In the genomic region with DNA sequence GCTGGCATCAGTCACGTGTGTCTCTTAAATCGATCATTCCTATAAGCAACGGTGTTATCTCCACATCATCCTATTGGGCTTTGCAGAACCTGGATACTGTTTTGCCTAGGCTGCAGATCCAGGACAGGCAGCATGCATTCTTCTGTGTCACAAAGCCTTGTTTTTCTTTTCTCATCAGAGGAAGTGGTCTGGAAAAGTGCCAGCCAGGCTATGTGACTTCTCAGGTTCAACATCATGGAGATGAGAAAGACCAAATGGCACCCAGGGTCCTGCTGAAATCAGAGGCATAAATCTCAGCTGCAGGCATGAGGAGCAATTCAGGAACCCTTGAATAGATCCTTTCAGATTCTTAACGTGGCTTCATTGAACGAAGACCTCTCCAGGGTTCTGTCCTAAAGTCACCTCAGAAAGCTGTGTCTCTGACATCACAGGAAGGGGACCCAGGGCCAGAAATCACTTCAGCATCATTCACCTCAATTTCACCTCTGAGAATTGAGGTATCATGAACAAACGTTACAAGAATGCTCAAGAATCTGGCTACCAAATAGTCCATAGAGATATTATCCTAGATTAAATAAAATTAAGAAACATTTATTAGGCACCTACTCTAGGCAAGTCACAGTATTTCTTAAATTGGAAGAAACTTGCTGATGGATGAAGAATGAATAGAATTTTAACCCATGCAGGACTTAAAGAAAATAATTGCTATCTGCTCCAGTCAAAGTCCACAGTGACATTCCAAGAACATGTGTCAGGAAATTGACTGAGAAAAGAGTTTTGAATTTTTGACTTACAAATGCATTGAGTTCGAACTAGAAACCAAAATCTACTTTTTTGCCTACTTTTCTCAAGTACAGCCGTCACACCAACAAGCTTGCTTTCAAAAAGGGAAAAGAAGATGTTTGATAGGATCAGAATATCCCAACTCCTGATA, we compare ENCODE assay signal across 11 cellular contexts.
DNase-seq lines count a peak whose midpoint lies in the region; ATAC-seq and TF ChIP-seq lines count a peak whose summit lies in the region.
"Had no signal": no experiment of that assay in that cellular context is flagged by ENCODE, and none has a peak within 500 bp of the region (broad histone marks: within the 10 kb centered on the region; RNA-seq: fewer than 3 reads in every experiment).

No MANE protein-coding gene starts in this region.

- no peak for ATAC-seq in left lung
- ATAC-seq: natural killer cell had no signal

- H3K27me3 ChIP-seq in BLaER1 (no peaks in the 10 kb centered on the region), fibroblast of lung (ENCODE audit: control insufficient read depth, insufficient read depth, low read length) (no peaks in the 10 kb centered on the region), left lung (no peaks in the 10 kb centered on the region)

- POLR2A ChIA-PET in MCF 10A (lab: Yijun Ruan, JAX), result no interaction called here

- DNase-seq in LHCN-M2 (ENCODE audit: low read depth), result peak; percentile 71
- DNase-seq in activated T-cell treated with anti-CD3 and anti-CD28 coated beads for 4 hours, result peak; percentile 9
- peak; percentile 12 to 62 for DNase-seq in fibroblast of lung (ENCODE audit: low read depth in 2 of 2)
- DNase-seq in left lung, result no peak
- DNase-seq in anterior cingulate cortex (lab: John Stamatoyannopoulos, UW), result no peak
- no peak for DNase-seq in MCF 10A (ENCODE audit: unreplicated experiment)
- DNase-seq in pons (ENCODE audit: low spot score), result no peak
- DNase-seq: natural killer cell, NCI-H748 treated with DMSO at 0.1 percent for 48 hours had no signal

- no peaks in the 10 kb centered on the region for H4K20me1 ChIP-seq in BLaER1
- H4K20me1 ChIP-seq in fibroblast of lung (ENCODE audit: control insufficient read depth, extremely low read depth, insufficient read depth, low read length), result no peaks in the 10 kb centered on the region

- no peaks in the 10 kb centered on the region for H3K36me3 Mint-ChIP-seq in MCF 10A (ENCODE audit: insufficient read depth, unreplicated experiment)
- H3K36me3 Mint-ChIP-seq: natural killer cell had no signal

- no peaks in the 10 kb centered on the region for H3K9me3 Mint-ChIP-seq in MCF 10A (ENCODE audit: unreplicated experiment)
- H3K9me3 Mint-ChIP-seq: natural killer cell had no signal

- no peak overlapping the region for H3K4me3 ChIP-seq in BLaER1
- no peak overlapping the region for H3K4me3 ChIP-seq in fibroblast of lung (replicated peaks in 1 of 4; ENCODE audit: control extremely low read depth in 1 of 4, insufficient read depth in 1 of 4, low read depth in 3 of 4, low read length in 4 of 4)
- no peak overlapping the region for H3K4me3 ChIP-seq in left lung

- no peak overlapping the region for H3K4me3 Mint-ChIP-seq in MCF 10A (ENCODE audit: unreplicated experiment)
- H3K4me3 Mint-ChIP-seq: natural killer cell had no signal

- H3K36me3 ChIP-seq in BLaER1 (no peaks in the 10 kb centered on the region), fibroblast of lung (ENCODE audit: control insufficient read depth, insufficient read depth, low read length) (no peaks in the 10 kb centered on the region), left lung (no peaks in the 10 kb centered on the region)

- H3K4me2 ChIP-seq in BLaER1 (peak overlapping the region; percentile 2; the same call in 1 of the 2 replicates), fibroblast of lung (ENCODE audit: extremely low read depth, insufficient read depth, low read length) (no peak overlapping the region)

- TF ChIP-seq CTCF in fibroblast of lung (conservative IDR thresholded peaks at IDR 0.05 in 1 of 2, IDR thresholded peaks at IDR 0.05 in 1 of 2; ENCODE audit: low read depth in 1 of 2, low read length in 2 of 2) (no peak), left lung (IDR thresholded peaks at IDR 0.05) (no peak), MCF 10A (IDR thresholded peaks at IDR 0.05; ENCODE audit: unreplicated experiment) (no peak)

- H3K9ac ChIP-seq in BLaER1 (no peak overlapping the region), fibroblast of lung (ENCODE audit: insufficient read depth, low read length) (no peak overlapping the region)

- H3K9me3 ChIP-seq in BLaER1 (no peaks in the 10 kb centered on the region), fibroblast of lung (ENCODE audit: control insufficient read depth, insufficient read depth, low read depth, low read length) (no peaks in the 10 kb centered on the region), left lung (peaks cover 0 to 2% of the 10 kb centered on the region in 2 donors)

- peaks cover 13% of the 10 kb centered on the region for H3K4me1 Mint-ChIP-seq in MCF 10A (ENCODE audit: insufficient read depth, unreplicated experiment)

- CTCF ChIA-PET in MCF 10A (lab: Yijun Ruan, JAX), result interaction anchor here (0.5 to 1.5 kb wide), 3 partner anchors 13 to 902 kb away, joined by 4 to 10 read pairs (median 4); no protein-coding TSS in a partner anchor

- H3K27ac Mint-ChIP-seq in MCF 10A (ENCODE audit: low read depth, unreplicated experiment), result no peak overlapping the region
- H3K27ac Mint-ChIP-seq: natural killer cell had no signal

- no peaks in the 10 kb centered on the region for H3K79me2 ChIP-seq in fibroblast of lung (ENCODE audit: control insufficient read depth, insufficient read depth, low read length)

- H3K4me1 ChIP-seq in BLaER1 (peaks cover 9% of the 10 kb centered on the region; the same call in 1 of the 2 replicates), fibroblast of lung (ENCODE audit: control insufficient read depth, extremely low read depth, insufficient read depth, low read length) (peaks cover 4% of the 10 kb centered on the region), left lung (no peaks in the 10 kb centered on the region)

- intact Hi-C loops in left lung (cut with DNase I), result no loop called here
- intact Hi-C loops in MCF 10A (cut with micrococcal nuclease), result loop anchor here (5.0 to 10.0 kb wide), 2 partner anchors 285 to 888 kb away; partner anchors contain the start of gene FOXO1

- BruUV-seq in MCF 10A (replicated peaks; lab: Mats Ljungman, UMichigan), result no TSS peak

- no peak overlapping the region for H2AFZ ChIP-seq in fibroblast of lung (ENCODE audit: low read length)

- no peaks in the 10 kb centered on the region for H3K27me3 Mint-ChIP-seq in MCF 10A (ENCODE audit: insufficient read depth, unreplicated experiment)

- no peak overlapping the region for H3K27ac ChIP-seq in BLaER1
- no peak overlapping the region for H3K27ac ChIP-seq in fibroblast of lung (ENCODE audit: insufficient read depth, low read length)
- H3K27ac ChIP-seq in left lung, result no peak overlapping the region
- H3K27ac ChIP-seq: VCaP had no signal

Comparison
In these comparisons a context has a peak if more than half of its experiments do, and no peak if none do; other contexts are left out.
1. DNase-seq: peak in LHCN-M2 (single experiment), activated T-cell treated with anti-CD3 and anti-CD28 coated beads for 4 hours (single experiment) and fibroblast of lung (2 of 2); none in left lung (0 of 2), anterior cingulate cortex (0 of 58), MCF 10A (single experiment) and pons (single experiment).